In the genomic region with DNA sequence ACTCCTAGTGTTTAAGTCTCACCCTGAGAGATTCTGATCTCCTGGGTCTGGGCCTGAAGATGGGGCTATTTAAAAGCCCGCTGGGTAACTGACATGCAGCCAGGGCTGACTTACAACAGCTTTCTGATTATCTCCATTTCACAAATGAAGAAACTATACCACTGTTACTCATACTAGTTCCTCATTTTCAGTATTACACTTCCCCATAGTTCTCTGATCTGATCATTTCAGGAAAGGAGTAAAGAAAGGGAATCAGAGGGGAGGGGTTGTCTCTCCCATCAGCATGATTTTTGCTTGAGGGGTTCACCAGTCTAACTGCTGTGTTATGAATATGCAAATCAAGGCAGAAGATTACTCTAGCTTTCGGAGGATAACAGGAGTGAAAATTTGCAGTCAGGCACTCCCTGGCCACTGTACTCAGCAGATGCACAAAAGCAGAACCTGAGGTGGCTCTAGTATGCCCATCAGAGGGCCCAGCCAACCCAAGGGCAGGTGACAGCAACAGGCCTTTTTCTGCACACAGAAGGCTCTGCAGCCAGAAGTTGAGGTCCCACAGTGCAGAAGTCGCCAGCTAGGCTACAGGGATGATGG, we compare ENCODE assay signal across 8 cellular contexts. TPM values are rescaled to one million over a fixed set of nuclear protein-coding genes. Genes with fewer than 3 reads are reported as not detected.
A peak's percentile ranks its signal among the peaks of the same experiment; 100 is the strongest.
DNase-seq lines count a peak whose midpoint lies in the region; ATAC-seq and TF ChIP-seq lines count a peak whose summit lies in the region.

No MANE protein-coding gene starts in this region.

- TF ChIP-seq CTCF in CD14-positive monocyte (IDR thresholded peaks at IDR 0.05) (no peak), upper lobe of right lung (IDR thresholded peaks at IDR 0.05) (no peak), glutamatergic neuron (IDR thresholded peaks at IDR 0.05; ENCODE audit: partially characterized antibody, unreplicated experiment) (no peak)

- H3K36me3 ChIP-seq in upper lobe of right lung: no peaks in the 10 kb centered on the region

- H3K4me3 ChIP-seq in upper lobe of right lung: no peak overlapping the region

- peaks cover 0 to 4% (median 1%) of the 10 kb centered on the region in 3 donors for H3K27me3 Mint-ChIP-seq in CD14-positive monocyte (ENCODE audit: low read depth in 3 of 3)
- H3K27me3 Mint-ChIP-seq in activated naive CD8-positive, alpha-beta T cell treated with anti-CD3 and anti-CD28 coated beads, Interleukin-2, amount 50 U/mL, for 24 hours: no peaks in the 10 kb centered on the region
- peaks cover 6% of the 10 kb centered on the region for H3K27me3 Mint-ChIP-seq in glutamatergic neuron (ENCODE audit: unreplicated experiment)

- H3K27ac Mint-ChIP-seq in CD14-positive monocyte (peak overlapping the region; percentile 87 to 97 (median 95)), glutamatergic neuron (ENCODE audit: unreplicated experiment) (no peak overlapping the region)
- no peak overlapping the region for H3K27ac Mint-ChIP-seq in activated naive CD8-positive, alpha-beta T cell treated with anti-CD3 and anti-CD28 coated beads, Interleukin-2, amount 50 U/mL, for 24 hours

- ATAC-seq in GM19372 (IDR thresholded peaks at IDR 0.05; ENCODE audit: low read depth, unreplicated experiment) (peak; percentile 74), HG03280 (IDR thresholded peaks at IDR 0.05; ENCODE audit: unreplicated experiment) (peak; percentile 70), upper lobe of right lung (peak; percentile 20)
- peak; percentile 50 for ATAC-seq in activated naive CD8-positive, alpha-beta T cell treated with anti-CD3 and anti-CD28 coated beads, Interleukin-2, amount 50 U/mL, for 24 hours

- peak overlapping the region; percentile 71 for H3K27ac ChIP-seq in upper lobe of right lung

- H3K9me3 Mint-ChIP-seq in CD14-positive monocyte (no peaks in the 10 kb centered on the region), glutamatergic neuron (ENCODE audit: unreplicated experiment) (peaks cover 2% of the 10 kb centered on the region)
- no peaks in the 10 kb centered on the region for H3K9me3 Mint-ChIP-seq in activated naive CD8-positive, alpha-beta T cell treated with anti-CD3 and anti-CD28 coated beads, Interleukin-2, amount 50 U/mL, for 24 hours

- DNase-seq in CD14-positive monocyte (ENCODE audit: low spot score): peak; percentile 69
- DNase-seq in activated naive CD8-positive, alpha-beta T cell treated with anti-CD3 and anti-CD28 coated beads, Interleukin-2, amount 50 U/mL, for 24 hours: no peak
- no peak for DNase-seq in upper lobe of right lung
- DNase-seq in D341Med (ENCODE audit: low spot score): no peak
- DNase-seq in glutamatergic neuron: no peak
- no peak for DNase-seq in superior temporal gyrus (ENCODE audit: extremely low spot score)

- H3K4me1 Mint-ChIP-seq in CD14-positive monocyte (peaks cover 75% of the 10 kb centered on the region), glutamatergic neuron (ENCODE audit: low read depth, unreplicated experiment) (peaks cover 23% of the 10 kb centered on the region)
- peaks cover 22% of the 10 kb centered on the region for H3K4me1 Mint-ChIP-seq in activated naive CD8-positive, alpha-beta T cell treated with anti-CD3 and anti-CD28 coated beads, Interleukin-2, amount 50 U/mL, for 24 hours

- no peaks in the 10 kb centered on the region for H3K9me3 ChIP-seq in upper lobe of right lung

- H3K4me3 Mint-ChIP-seq in CD14-positive monocyte: peak overlapping the region in 1 of 2 donors; percentile 64
- H3K4me3 Mint-ChIP-seq in activated naive CD8-positive, alpha-beta T cell treated with anti-CD3 and anti-CD28 coated beads, Interleukin-2, amount 50 U/mL, for 24 hours: no peak overlapping the region
- no peak overlapping the region for H3K4me3 Mint-ChIP-seq in glutamatergic neuron (ENCODE audit: unreplicated experiment)

- H3K36me3 Mint-ChIP-seq in CD14-positive monocyte (no peaks in the 10 kb centered on the region), glutamatergic neuron (ENCODE audit: unreplicated experiment) (no peaks in the 10 kb centered on the region)
- no peaks in the 10 kb centered on the region for H3K36me3 Mint-ChIP-seq in activated naive CD8-positive, alpha-beta T cell treated with anti-CD3 and anti-CD28 coated beads, Interleukin-2, amount 50 U/mL, for 24 hours (ENCODE audit: low read depth)

- peaks cover 62% of the 10 kb centered on the region for H3K4me1 ChIP-seq in upper lobe of right lung

- intact Hi-C loops in CD14-positive monocyte (cut with micrococcal nuclease): loop anchor here in 1 of 2 donors (5.0 kb wide), 1 partner anchor 55 kb away; no protein-coding TSS in a partner anchor
- intact Hi-C loops in upper lobe of right lung (cut with DNase I): no loop called here

- H3K27me3 ChIP-seq in upper lobe of right lung: no peaks in the 10 kb centered on the region

RNA-seq across cellular contexts. Expression of a gene that starts 59.4 kb away (rescaled TPM):
- 1 to 10 TPM in 1 of 2 donors, under 1 TPM in 1; 0.59 to 2.1 TPM for polyA plus RNA-seq in CD14-positive monocyte
- total RNA-seq in upper lobe of right lung (73.3 TPM), glutamatergic neuron (ENCODE audit: unreplicated experiment) (2.6 TPM)

Comparison
In these comparisons a context has a peak if more than half of its experiments do, and no peak if none do; other contexts are left out.
1. H3K27ac Mint-ChIP-seq: peak in CD14-positive monocyte (7 of 7); none in activated naive CD8-positive, alpha-beta T cell treated with anti-CD3 and anti-CD28 coated beads, Interleukin-2, amount 50 U/mL, for 24 hours (single experiment) and glutamatergic neuron (single experiment).
2. ATAC-seq: peak in every context shown above with its lines; median percentile 74 in GM19372; 70 in HG03280; 50 in activated naive CD8-positive, alpha-beta T cell treated with anti-CD3 and anti-CD28 coated beads, Interleukin-2, amount 50 U/mL, for 24 hours; 20 in upper lobe of right lung.
3. RNA of a gene that starts 59.4 kb away (total RNA-seq): 73.3 TPM in upper lobe of right lung (single experiment); 2.6 TPM in glutamatergic neuron (single experiment); every median in the first group is over 10 times any median in the second.